Comparison of ENCODE assay signal across 10 cellular contexts in the genomic region with DNA sequence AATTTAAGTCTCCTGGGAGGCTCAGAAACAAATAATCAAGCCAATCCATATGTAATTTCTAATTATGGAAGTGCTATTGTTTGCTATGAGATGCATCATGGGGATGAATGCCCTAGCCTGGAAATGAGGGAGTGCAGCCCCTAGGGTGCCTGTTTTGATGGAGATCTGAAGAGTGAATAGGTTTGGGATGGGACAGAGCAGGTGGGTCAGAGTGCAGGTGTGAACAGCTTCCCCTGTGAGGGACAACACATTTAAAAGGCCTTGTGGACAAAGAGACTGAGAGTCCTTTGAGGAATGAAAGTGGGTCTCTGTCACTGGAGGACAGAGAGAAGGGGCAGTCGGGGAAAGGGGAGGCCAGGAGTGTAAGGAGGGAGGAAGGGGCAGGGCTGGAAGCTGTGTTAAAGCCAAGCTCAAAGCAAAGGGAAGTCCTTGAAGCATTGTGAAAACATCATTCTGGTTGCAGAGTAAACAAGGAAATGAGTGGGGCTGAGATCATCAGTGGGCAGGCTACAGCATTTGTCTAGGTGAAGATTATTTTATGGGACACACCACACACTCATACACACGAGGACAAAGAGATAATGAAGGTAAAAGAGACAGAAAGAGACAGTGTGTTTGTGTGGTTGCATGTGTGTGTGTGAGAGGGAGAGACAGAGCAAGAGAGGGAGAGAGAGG.
DNase-seq lines count a peak whose midpoint lies in the region; ATAC-seq and TF ChIP-seq lines count a peak whose summit lies in the region.
"Had no signal": no experiment of that assay in that cellular context is flagged by ENCODE, and none has a peak within 500 bp of the region (broad histone marks: within the 10 kb centered on the region; RNA-seq: fewer than 3 reads in every experiment).

No MANE protein-coding gene starts in this region.

- H3K36me3 ChIP-seq in heart right ventricle: no peaks in the 10 kb centered on the region
- H3K36me3 ChIP-seq: Peyer's patch had no signal

- H3K27ac ChIP-seq in heart right ventricle: no peak overlapping the region
- H3K27ac ChIP-seq: Peyer's patch had no signal

- ATAC-seq in GM21529 (IDR thresholded peaks at IDR 0.05; ENCODE audit: unreplicated experiment): no peak
- ATAC-seq in heart right ventricle: no peak
- ATAC-seq: natural killer cell had no signal

- H3K27ac Mint-ChIP-seq in T-helper 2 cell treated with Interferon-gamma antibody and Interleukin-4, amounts not matched to agents 5 μg/mL and 100 μg/mL, for 36 hours: no peak overlapping the region
- H3K27ac Mint-ChIP-seq: natural killer cell had no signal

- no peaks in the 10 kb centered on the region for H3K27me3 ChIP-seq in heart right ventricle
- H3K27me3 ChIP-seq: Peyer's patch had no signal

- DNase-seq in DMS153 treated with DMSO at 0.1 percent for 48 hours (lab: John Stamatoyannopoulos, UW; ENCODE audit: unreplicated experiment): peak; percentile 94
- peak; percentile 62 for DNase-seq in NCI-H1436 treated with DMSO at 0.1 percent for 48 hours (lab: John Stamatoyannopoulos, UW)
- peak; percentile 11 for DNase-seq in UCSD-AML1 (lab: John Stamatoyannopoulos, UW; ENCODE audit: unreplicated experiment)
- DNase-seq in iris pigment epithelial cell (ENCODE audit: low read depth): peak; percentile 84
- no peak for DNase-seq in T-helper 2 cell treated with Interferon-gamma antibody and Interleukin-4, amounts not matched to agents 5 μg/mL and 100 μg/mL, for 36 hours (ENCODE audit: low spot score)
- DNase-seq in heart right ventricle: no peak
- DNase-seq in epidermal melanocyte (ENCODE audit: insufficient read length, low spot score): no peak
- DNase-seq: natural killer cell, Peyer's patch had no signal

- TF ChIP-seq CTCF in heart right ventricle (IDR thresholded peaks at IDR 0.05): no peak

- H3K4me3 ChIP-seq in heart right ventricle: no peak overlapping the region
- H3K4me3 ChIP-seq: Peyer's patch had no signal

- H3K9me3 ChIP-seq in heart right ventricle: peaks cover 0 to 9% (median 0%) of the 10 kb centered on the region in 11 donors
- H3K9me3 ChIP-seq: Peyer's patch had no signal

- no peaks in the 10 kb centered on the region for H3K9me3 Mint-ChIP-seq in T-helper 2 cell treated with Interferon-gamma antibody and Interleukin-4, amounts not matched to agents 5 μg/mL and 100 μg/mL, for 36 hours

- intact Hi-C loops in heart right ventricle (cut with DNase I): no loop called here

- WGBS in heart right ventricle, 2 donors: 33 to 38% methylated on average over 2 of the region's 2 CpGs

- H3K36me3 Mint-ChIP-seq in T-helper 2 cell treated with Interferon-gamma antibody and Interleukin-4, amounts not matched to agents 5 μg/mL and 100 μg/mL, for 36 hours (ENCODE audit: low read depth): no peaks in the 10 kb centered on the region
- H3K36me3 Mint-ChIP-seq: natural killer cell had no signal

- no peak overlapping the region for H3K4me3 Mint-ChIP-seq in T-helper 2 cell treated with Interferon-gamma antibody and Interleukin-4, amounts not matched to agents 5 μg/mL and 100 μg/mL, for 36 hours
- H3K4me3 Mint-ChIP-seq: natural killer cell had no signal

- peaks cover 0 to 5% (median 0%) of the 10 kb centered on the region in 9 donors for H3K4me1 ChIP-seq in heart right ventricle
- H3K4me1 ChIP-seq: Peyer's patch had no signal

- H3K27me3 Mint-ChIP-seq in T-helper 2 cell treated with Interferon-gamma antibody and Interleukin-4, amounts not matched to agents 5 μg/mL and 100 μg/mL, for 36 hours (ENCODE audit: low read depth): no peaks in the 10 kb centered on the region

- H3K4me1 Mint-ChIP-seq in T-helper 2 cell treated with Interferon-gamma antibody and Interleukin-4, amounts not matched to agents 5 μg/mL and 100 μg/mL, for 36 hours (ENCODE audit: low read depth): no peaks in the 10 kb centered on the region
- H3K4me1 Mint-ChIP-seq: natural killer cell had no signal

Comparison
In these comparisons a context has a peak if more than half of its experiments do, and no peak if none do; other contexts are left out.
1. DNase-seq: peak in DMS153 treated with DMSO at 0.1 percent for 48 hours (single experiment), NCI-H1436 treated with DMSO at 0.1 percent for 48 hours (single experiment), UCSD-AML1 (single experiment) and iris pigment epithelial cell (single experiment); none in T-helper 2 cell treated with Interferon-gamma antibody and Interleukin-4, amounts not matched to agents 5 μg/mL and 100 μg/mL, for 36 hours (single experiment), heart right ventricle (0 of 2) and epidermal melanocyte (single experiment).